ENCODE assay signal across 1 cellular context in genomic region chr1:6494627-6495026, GRCh38.
TF ChIP-seq lines count a peak whose summit lies in the region.

No MANE protein-coding gene starts in this region.

TF ChIP-seq in HepG2, 621 proteins besides CTCF, POLR2A, EP300 and RAD21:
- TF ChIP-seq ZFP36 (IDR thresholded peaks at IDR 0.05; ENCODE audit: borderline replicate concordance, low read depth, low read length, partially characterized antibody) (peak; percentile 72), ZMYM3 (CRISPR knock-in tag; IDR thresholded peaks at IDR 0.05) (0 out of 2 replicates have a peak, but pooled peaks have one; percentile 23), E2F2 (CRISPR knock-in tag; IDR thresholded peaks at IDR 0.05; ENCODE audit: borderline replicate concordance) (no peak)
